In genomic region chr1:50424940-50425375, GRCh38 we compare ENCODE assay signal across 12 cellular contexts. TPM values are rescaled to one million over a fixed set of nuclear protein-coding genes. Genes with fewer than 3 reads are reported as not detected.
DNase-seq lines count a peak whose midpoint lies in the region; ATAC-seq and TF ChIP-seq lines count a peak whose summit lies in the region.
"Had no signal": no experiment of that assay in that cellular context is flagged by ENCODE, and none has a peak within 500 bp of the region (broad histone marks: within the 10 kb centered on the region; RNA-seq: fewer than 3 reads in every experiment).

No MANE protein-coding gene starts in this region.

- H3K4me3 Mint-ChIP-seq in CD4-positive, CD25-positive, alpha-beta regulatory T cell: peak overlapping the region; percentile 81 to 94 (median 91)
- H3K4me3 Mint-ChIP-seq in neural crest cell: peak overlapping the region; percentile 60

- ATAC-seq in CD4-positive, CD25-positive, alpha-beta regulatory T cell (ENCODE audit: low read depth in 2 of 2): no peak
- ATAC-seq: right cardiac atrium had no signal

- DNase-seq in CD4-positive, CD25-positive, alpha-beta regulatory T cell: no peak
- DNase-seq in M059J (ENCODE audit: low read depth): peak; percentile 35
- DNase-seq in dorsolateral prefrontal cortex: no peak
- no peak for DNase-seq in neural crest cell (ENCODE audit: low read depth, low spot score)
- DNase-seq in tibial nerve (ENCODE audit: low spot score in 2 of 2): no peak
- DNase-seq in posterior vena cava (ENCODE audit: low spot score): no peak
- DNase-seq in activated gamma-delta T cell treated with Interleukin-2 at 50 U/mL for 16 hours: no peak
- no peak for DNase-seq in lower leg skin (ENCODE audit: low spot score in 2 of 2)
- DNase-seq: adrenal gland, right cardiac atrium had no signal

- no peak for TF ChIP-seq EP300 in tibial nerve (IDR thresholded peaks at IDR 0.05)

- peaks cover 38% of the 10 kb centered on the region for H3K27me3 ChIP-seq in CD4-positive, CD25-positive, alpha-beta regulatory T cell (ENCODE audit: control insufficient read depth, insufficient read depth, low read length)
- H3K27me3 ChIP-seq in dorsolateral prefrontal cortex: peaks cover 35 to 100% (median 98%) of the 10 kb centered on the region in 45 donors
- H3K27me3 ChIP-seq in tibial nerve: peaks cover 13 to 100% of the 10 kb centered on the region in 2 donors

- H3K36me3 ChIP-seq in CD4-positive, CD25-positive, alpha-beta regulatory T cell (ENCODE audit: control insufficient read depth, insufficient read depth, low read length): no peaks in the 10 kb centered on the region
- no peaks in the 10 kb centered on the region for H3K36me3 ChIP-seq in tibial nerve
- H3K36me3 ChIP-seq: adrenal gland, HAP-1 had no signal

- peaks cover 0 to 7% (median 0%) of the 10 kb centered on the region in 7 donors for H3K9me3 Mint-ChIP-seq in CD4-positive, CD25-positive, alpha-beta regulatory T cell
- H3K9me3 Mint-ChIP-seq in neural crest cell: no peaks in the 10 kb centered on the region

- H3K36me3 Mint-ChIP-seq in CD4-positive, CD25-positive, alpha-beta regulatory T cell: no peaks in the 10 kb centered on the region
- peaks cover 6% of the 10 kb centered on the region for H3K36me3 Mint-ChIP-seq in neural crest cell (ENCODE audit: low read depth)

- 7 to 8% methylated on average over 20 to 29 of the region's 35 CpGs for WGBS in tibial nerve, 2 donors
- 9 to 12% methylated on average over 35 of the region's 35 CpGs for WGBS in lower leg skin, 2 donors

- no peak for TF ChIP-seq CTCF in dorsolateral prefrontal cortex (IDR thresholded peaks at IDR 0.05 in 54 of 56, conservative IDR thresholded peaks at IDR 0.05 in 2 of 56; ENCODE audit: low read depth in 1 of 56, partially characterized antibody in 56 of 56)
- TF ChIP-seq CTCF in neural crest cell (conservative IDR thresholded peaks at IDR 0.05): no peak
- TF ChIP-seq CTCF in tibial nerve (IDR thresholded peaks at IDR 0.05): no peak
- TF ChIP-seq CTCF in lower leg skin (IDR thresholded peaks at IDR 0.05): no peak

- H3K27me3 Mint-ChIP-seq in CD4-positive, CD25-positive, alpha-beta regulatory T cell: peaks cover 95% of the 10 kb centered on the region
- peaks cover 99% of the 10 kb centered on the region for H3K27me3 Mint-ChIP-seq in neural crest cell (ENCODE audit: low read depth)

- TF ChIP-seq POLR2A in tibial nerve (IDR thresholded peaks at IDR 0.05): no peak
- TF ChIP-seq POLR2A in lower leg skin (IDR thresholded peaks at IDR 0.05): no peak

- peaks cover 39% of the 10 kb centered on the region for H3K4me1 ChIP-seq in CD4-positive, CD25-positive, alpha-beta regulatory T cell (ENCODE audit: control insufficient read depth, insufficient read depth, low read length, poor library complexity, severe bottlenecking)
- peaks cover 0 to 82% (median 37%) of the 10 kb centered on the region in 4 donors for H3K4me1 ChIP-seq in tibial nerve

- intact Hi-C loops in dorsolateral prefrontal cortex (cut with DNase I) (no loop called here), posterior vena cava (cut with DNase I) (no loop called here), lower leg skin (cut with DNase I; ENCODE audit: low total_unique reads) (no loop called here)

- H3K27ac Mint-ChIP-seq in CD4-positive, CD25-positive, alpha-beta regulatory T cell: no peak overlapping the region
- no peak overlapping the region for H3K27ac Mint-ChIP-seq in neural crest cell (ENCODE audit: unreplicated experiment)

- H3K4me3 ChIP-seq in CD4-positive, CD25-positive, alpha-beta regulatory T cell (ENCODE audit: low read depth, low read length): no peak overlapping the region
- H3K4me3 ChIP-seq in dorsolateral prefrontal cortex (peak overlapping the region in 45 of 59 donors; percentile 4 to 75 (median 58)), tibial nerve (peak overlapping the region in 1 of 4 donors; percentile 37), lower leg skin (ENCODE audit: low read depth, poor library complexity, severe bottlenecking) (no peak overlapping the region)

- H3K4me1 Mint-ChIP-seq in CD4-positive, CD25-positive, alpha-beta regulatory T cell: peaks cover 0 to 67% (median 32%) of the 10 kb centered on the region in 4 donors
- H3K4me1 Mint-ChIP-seq in neural crest cell: peaks cover 37% of the 10 kb centered on the region

- no peak overlapping the region for H3K27ac ChIP-seq in CD4-positive, CD25-positive, alpha-beta regulatory T cell (ENCODE audit: insufficient read depth, low read length, poor library complexity, severe bottlenecking)
- H3K27ac ChIP-seq in dorsolateral prefrontal cortex (no peak overlapping the region), tibial nerve (no peak overlapping the region)
- H3K27ac ChIP-seq: adrenal gland had no signal

- H3K9me3 ChIP-seq in CD4-positive, CD25-positive, alpha-beta regulatory T cell (ENCODE audit: control insufficient read depth in 2 of 2, low read length in 2 of 2): no peaks in the 10 kb centered on the region
- H3K9me3 ChIP-seq in tibial nerve: no peaks in the 10 kb centered on the region
- H3K9me3 ChIP-seq: adrenal gland, HAP-1 had no signal

RNA-seq across cellular contexts. Expression of gene DMRTA2, which starts 1.7 kb away (rescaled TPM):
- total RNA-seq in CD4-positive, CD25-positive, alpha-beta regulatory T cell: not detected
- polyA plus RNA-seq in CD4-positive, CD25-positive, alpha-beta regulatory T cell: not detected
- 0.32 and 1.4 TPM in 2 replicates for total RNA-seq in M059J (2014; rRNA removed; shearing (Covaris generic))
- total RNA-seq in dorsolateral prefrontal cortex (1 to 10 TPM in 17 of 120 experiments, under 1 TPM in 96, not detected in 7; 0.13 to 2.9 (median 0.49) TPM), neural crest cell (0.18 TPM in 1 of 2 replicates, not detected in the other), tibial nerve (not detected), posterior vena cava (not detected), lower leg skin (under 1 TPM in 1 of 4 donors, not detected in 3; 0.23 TPM)
- total RNA-seq: adrenal gland, kidney epithelial cell, right cardiac atrium had no signal

Comparison
In these comparisons a context has a peak if more than half of its experiments do, and no peak if none do; other contexts are left out.
1. H3K4me3 ChIP-seq: peak in dorsolateral prefrontal cortex (45 of 59); none in CD4-positive, CD25-positive, alpha-beta regulatory T cell (single experiment) and lower leg skin (single experiment).